Comparison of ENCODE assay signal across 8 cellular contexts in the genomic region with DNA sequence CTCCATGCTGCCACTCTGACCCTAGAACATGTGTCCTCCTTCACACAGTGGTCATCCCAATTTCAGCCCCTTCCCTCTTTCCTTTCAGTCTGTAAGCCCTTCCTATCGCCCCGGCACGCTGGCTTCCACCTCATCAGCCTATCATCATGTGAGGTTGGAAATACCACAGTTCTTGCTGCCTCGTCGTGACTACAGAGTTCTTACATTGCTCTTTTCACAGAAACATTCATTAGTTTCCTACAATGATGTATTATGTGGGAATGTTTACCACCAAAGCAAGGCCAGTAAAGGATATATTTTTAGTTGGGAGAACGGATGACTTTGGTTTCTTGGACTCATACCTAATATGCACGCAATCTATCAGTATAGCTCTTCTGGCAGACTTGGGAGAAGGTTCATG.
"Had no signal": no experiment of that assay in that cellular context is flagged by ENCODE, and none has a peak within 500 bp of the region (broad histone marks: within the 10 kb centered on the region; RNA-seq: fewer than 3 reads in every experiment).

No MANE protein-coding gene starts in this region.

- ATAC-seq: HCT116, K562 had no signal

- H3K9me3 ChIP-seq: HAP-1 had no signal

- H3K4me3 ChIP-seq: GM23248, HAP-1, K562 had no signal

- H3K36me3 ChIP-seq: HAP-1 had no signal

- H3K27ac ChIP-seq: GM23248 had no signal

- H3K4me1 ChIP-seq: HAP-1 had no signal

- H2AFZ ChIP-seq: GM23248 had no signal

- DNase-seq: GM23248, GOT3, H7, HFFc6, IMR-90 had no signal
